Comparison of ENCODE assay signal across 26 cellular contexts in the genomic region with DNA sequence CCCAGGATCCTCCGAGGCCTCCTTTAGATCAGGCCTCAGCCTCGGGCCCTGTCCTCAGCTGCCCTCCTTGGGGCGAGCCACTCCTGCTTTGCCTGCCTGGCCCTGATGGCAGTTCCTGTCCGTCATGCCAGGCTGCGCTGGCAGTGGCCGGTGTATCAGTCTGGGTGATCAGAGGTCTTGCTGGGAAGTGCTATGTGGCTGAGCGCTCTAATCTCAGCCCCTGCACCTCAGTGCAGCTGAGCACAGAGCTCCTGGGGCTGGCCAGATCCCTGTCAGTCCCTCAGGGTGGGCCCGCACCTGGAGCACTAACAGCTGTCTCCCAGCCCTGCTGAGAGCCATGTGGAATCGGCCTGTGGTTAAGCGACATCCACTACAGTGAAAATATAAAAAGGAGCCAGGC. TPM values are rescaled to one million over a fixed set of nuclear protein-coding genes. Genes with fewer than 3 reads are reported as not detected.
"Had no signal": no experiment of that assay in that cellular context is flagged by ENCODE, and none has a peak within 500 bp of the region (broad histone marks: within the 10 kb centered on the region; RNA-seq: fewer than 3 reads in every experiment).

No MANE protein-coding gene starts in this region.

- H3K4me1 ChIP-seq: gastrocnemius medialis, pancreas, psoas muscle had no signal

- H3K36me3 Mint-ChIP-seq: natural killer cell had no signal

- H3K27ac ChIP-seq: epithelial cell of prostate, esophagus muscularis mucosa, gastrocnemius medialis, heart right ventricle, pancreas, psoas muscle, skin epidermis, stomach, thoracic aorta, transverse colon had no signal

- H3K4me3 ChIP-seq: esophagus muscularis mucosa, gastrocnemius medialis, heart right ventricle, mucosa of descending colon, pancreas, psoas muscle, skin epidermis, stomach, thoracic aorta, transverse colon had no signal

- H3K4me3 Mint-ChIP-seq: dendritic cell treated with granulocyte-macrophage colony-stimulating factor and Interleukin-4, amounts not matched to agents 40 ng/mL and 50 ng/mL, for 4 days; effector memory CD8-positive, alpha-beta T cell; natural killer cell; neural crest cell had no signal

- H3K36me3 ChIP-seq: esophagus muscularis mucosa, gastrocnemius medialis, heart right ventricle, pancreas, stomach, thoracic aorta, transverse colon had no signal

- H3K9me3 Mint-ChIP-seq: dendritic cell treated with granulocyte-macrophage colony-stimulating factor and Interleukin-4, amounts not matched to agents 40 ng/mL and 50 ng/mL, for 4 days; effector memory CD8-positive, alpha-beta T cell; natural killer cell; neural crest cell had no signal

- ATAC-seq: effector memory CD8-positive, alpha-beta T cell; gastrocnemius medialis; heart right ventricle; left lobe of liver; mucosa of descending colon; natural killer cell; pancreas; psoas muscle; sciatic nerve had no signal

- H3K27ac Mint-ChIP-seq: dendritic cell treated with granulocyte-macrophage colony-stimulating factor and Interleukin-4, amounts not matched to agents 40 ng/mL and 50 ng/mL, for 4 days; effector memory CD8-positive, alpha-beta T cell; natural killer cell had no signal

- H3K9me3 ChIP-seq: esophagus muscularis mucosa, gastrocnemius medialis, heart right ventricle, mucosa of descending colon, pancreas, psoas muscle, stomach, thoracic aorta, transverse colon had no signal

- DNase-seq: effector memory CD8-positive, alpha-beta T cell; gastrocnemius medialis; heart right ventricle; hypothalamus; mammary epithelial cell; mucosa of descending colon; natural killer cell; nucleus accumbens; pancreas; retina; stimulated activated CD4-positive, alpha-beta T cell treated with anti-CD3 and anti-CD28 coated beads, Interleukin-12 subunit alpha, Interleukin-12 subunit beta, amount 100 ng/mL, for 4 hours; stimulated activated naive CD4-positive, alpha-beta T cell; stomach; substantia nigra; transverse colon had no signal

RNA-seq across cellular contexts. Expression of a gene that starts 14.8 kb away (rescaled TPM):
- total RNA-seq: myocyte, thoracic aorta, transverse colon had no signal
- polyA plus RNA-seq: mammary epithelial cell, urinary bladder had no signal
